ENCODE assay signal across 8 cellular contexts in the genomic region with DNA sequence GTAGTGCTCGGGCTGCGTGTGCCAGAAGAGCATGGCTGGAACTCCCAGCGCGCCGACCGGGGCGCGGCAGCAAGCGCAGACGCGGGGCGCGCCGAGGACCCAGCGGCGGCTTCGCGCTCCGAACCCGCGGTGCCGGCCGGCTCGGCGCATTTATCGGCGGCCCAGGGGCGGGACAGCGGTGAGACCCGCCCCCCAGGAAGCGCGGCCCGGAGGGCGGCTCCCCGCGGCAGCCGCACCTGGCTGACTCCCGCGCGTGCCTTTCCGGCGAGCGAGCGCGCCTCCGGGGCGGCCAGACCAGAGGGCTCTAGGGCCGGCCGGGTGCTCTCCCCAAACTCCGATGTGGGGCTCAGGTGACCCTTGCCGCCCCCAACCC. TPM values are rescaled to one million over a fixed set of nuclear protein-coding genes. Genes with fewer than 3 reads are reported as not detected.
DNase-seq lines count a peak whose midpoint lies in the region; ATAC-seq, FAIRE-seq and TF ChIP-seq lines count a peak whose summit lies in the region.

A gene with protein sequence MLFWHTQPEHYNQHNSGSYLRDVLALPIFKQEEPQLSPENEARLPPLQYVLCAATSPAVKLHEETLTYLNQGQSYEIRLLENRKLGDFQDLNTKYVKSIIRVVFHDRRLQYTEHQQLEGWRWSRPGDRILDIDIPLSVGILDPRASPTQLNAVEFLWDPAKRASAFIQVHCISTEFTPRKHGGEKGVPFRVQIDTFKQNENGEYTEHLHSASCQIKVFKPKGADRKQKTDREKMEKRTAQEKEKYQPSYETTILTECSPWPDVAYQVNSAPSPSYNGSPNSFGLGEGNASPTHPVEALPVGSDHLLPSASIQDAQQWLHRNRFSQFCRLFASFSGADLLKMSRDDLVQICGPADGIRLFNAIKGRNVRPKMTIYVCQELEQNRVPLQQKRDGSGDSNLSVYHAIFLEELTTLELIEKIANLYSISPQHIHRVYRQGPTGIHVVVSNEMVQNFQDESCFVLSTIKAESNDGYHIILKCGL (minus strand): TSS at position 126 of the 373 bp plus-strand sequence. CDS start 93 bp downstream, at position 33.

- H3K9me3 Mint-ChIP-seq in CD8-positive, alpha-beta T cell, result no peaks in the 10 kb centered on the region

- TF ChIP-seq CTCF in CD8-positive, alpha-beta T cell (IDR thresholded peaks at IDR 0.05), result no peak
- TF ChIP-seq CTCF in coronary artery (IDR thresholded peaks at IDR 0.05) (no peak), D721Med (IDR thresholded peaks at IDR 0.05; ENCODE audit: insufficient read depth, missing control alignments) (no peak)

- no peaks in the 10 kb centered on the region for H3K4me1 ChIP-seq in CD8-positive, alpha-beta T cell (ENCODE audit: insufficient read depth, low read length)
- peaks cover 15% of the 10 kb centered on the region for H3K4me1 ChIP-seq in mucosa of stomach (ENCODE audit: control insufficient read depth, insufficient read depth, low read length)

- no peak within 1 kb of the TSS for H3K4me3 ChIP-seq in CD8-positive, alpha-beta T cell (ENCODE audit: low read depth, low read length)
- H3K4me3 ChIP-seq in coronary artery (peak within 1 kb of the TSS; percentile 71), mucosa of stomach (ENCODE audit: low read length) (peak within 1 kb of the TSS; percentile 92)

- no peak within 1 kb of the TSS for H3K27ac ChIP-seq in CD8-positive, alpha-beta T cell (ENCODE audit: low read depth, low read length)
- no peak within 1 kb of the TSS for H3K27ac ChIP-seq in coronary artery

- intact Hi-C loops in CD8-positive, alpha-beta T cell (cut with DNase I, micrococcal nuclease), result no loop called here

- H3K36me3 Mint-ChIP-seq in CD8-positive, alpha-beta T cell, result no peaks in the 10 kb centered on the region

- H3K9me3 ChIP-seq in CD8-positive, alpha-beta T cell (ENCODE audit: low read length), result no peaks in the 10 kb centered on the region
- no peaks in the 10 kb centered on the region for H3K9me3 ChIP-seq in mucosa of stomach (ENCODE audit: control insufficient read depth, low read length)

- no peak within 1 kb of the TSS for H3K27ac Mint-ChIP-seq in CD8-positive, alpha-beta T cell

- no peaks in the 10 kb centered on the region for H3K36me3 ChIP-seq in CD8-positive, alpha-beta T cell (ENCODE audit: insufficient read depth, low read length)
- H3K36me3 ChIP-seq in mucosa of stomach (ENCODE audit: control insufficient read depth, insufficient read depth, low read length), result no peaks in the 10 kb centered on the region

- H3K27me3 ChIP-seq in CD8-positive, alpha-beta T cell (ENCODE audit: insufficient read depth, low read length), result no peaks in the 10 kb centered on the region
- H3K27me3 ChIP-seq in mucosa of stomach (ENCODE audit: control insufficient read depth, insufficient read depth, low read length), result peaks cover 5% of the 10 kb centered on the region

- peak within 1 kb of the TSS; percentile 61 for H3K4me3 Mint-ChIP-seq in CD8-positive, alpha-beta T cell

- H3K4me1 Mint-ChIP-seq in CD8-positive, alpha-beta T cell (ENCODE audit: low read depth), result peaks cover 6% of the 10 kb centered on the region

- CTCF ChIA-PET in CD8-positive, alpha-beta T cell (lab: Charles Lee), result no interaction called here

- H3K27me3 Mint-ChIP-seq in CD8-positive, alpha-beta T cell (ENCODE audit: low read depth), result peaks cover 35% of the 10 kb centered on the region

- no peak for DNase-seq in CD8-positive, alpha-beta T cell
- DNase-seq in NCI-H774 (lab: John Stamatoyannopoulos, UW), result peak; percentile 73
- no peak for DNase-seq in coronary artery (ENCODE audit: low spot score)
- no peak for DNase-seq in D721Med (ENCODE audit: insufficient read length, low spot score)

- peak within 1 kb of the TSS; percentile 88 for H3K9ac ChIP-seq in mucosa of stomach (ENCODE audit: low read length)

- FAIRE-seq in D721Med (lab: Jason Lieb, UNC), result no peak

- POLR2A ChIA-PET in CD8-positive, alpha-beta T cell (lab: Charles Lee), result no interaction called here

- ATAC-seq in CD8-positive, alpha-beta T cell, result no peak
- ATAC-seq in GM21390 (IDR thresholded peaks at IDR 0.05; ENCODE audit: unreplicated experiment) (peak; percentile 78), HG02970 (IDR thresholded peaks at IDR 0.05; ENCODE audit: low FRiP score, unreplicated experiment) (no peak), GM19023 (IDR thresholded peaks at IDR 0.05; ENCODE audit: unreplicated experiment) (no peak)

RNA-seq across cellular contexts. Expression of the gene that starts here (rescaled TPM):
- total RNA-seq in CD8-positive, alpha-beta T cell, result under 1 TPM; 0.19 to 0.22 TPM
